In the genomic region with DNA sequence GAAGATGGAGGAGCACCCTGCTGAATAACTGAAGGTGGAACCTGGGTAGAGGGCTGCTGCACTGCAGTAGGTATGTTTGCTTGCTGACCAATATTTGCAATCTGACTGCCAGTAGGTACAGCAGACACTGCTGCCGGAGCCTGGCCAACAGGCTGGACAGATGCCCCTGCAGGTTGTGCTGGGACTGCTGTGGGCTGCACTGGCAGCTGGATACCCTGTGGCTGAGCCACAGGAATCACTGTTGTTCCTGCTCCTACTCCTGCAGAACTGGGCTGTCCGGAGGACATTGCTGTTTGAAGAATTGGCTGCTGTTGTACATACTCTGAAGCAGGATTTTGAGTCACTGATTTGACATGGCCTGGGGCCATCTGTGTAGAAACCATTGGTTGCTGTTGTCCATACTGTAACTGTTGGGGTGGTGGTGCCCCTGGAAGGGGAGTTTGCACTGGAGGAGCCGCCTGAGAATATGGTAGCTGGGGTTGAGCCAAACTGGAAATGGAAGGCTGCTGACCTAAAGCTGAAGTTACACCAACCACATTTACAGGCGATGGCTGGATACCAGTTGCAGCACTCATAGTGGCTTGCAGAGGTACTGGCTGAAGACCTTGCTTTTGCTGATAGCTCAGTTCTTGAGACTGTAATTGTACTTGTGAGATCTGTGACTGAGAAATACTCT, we compare ENCODE assay signal across 9 cellular contexts. TPM values are rescaled to one million over a fixed set of nuclear protein-coding genes. Genes with fewer than 3 reads are reported as not detected.
DNase-seq lines count a peak whose midpoint lies in the region; ATAC-seq and TF ChIP-seq lines count a peak whose summit lies in the region.
"Had no signal": no experiment of that assay in that cellular context is flagged by ENCODE, and none has a peak within 500 bp of the region (broad histone marks: within the 10 kb centered on the region; RNA-seq: fewer than 3 reads in every experiment).

No MANE protein-coding gene starts in this region.

- peak overlapping the region; percentile 91 for H3K4me3 Mint-ChIP-seq in glutamatergic neuron (ENCODE audit: unreplicated experiment)

- H3K27ac Mint-ChIP-seq in glutamatergic neuron (ENCODE audit: unreplicated experiment), result peak overlapping the region; percentile 55

- H3K4me1 ChIP-seq in tibial artery, result peaks cover 0 to 62% (median 27%) of the 10 kb centered on the region in 4 donors

- no peaks in the 10 kb centered on the region for H3K9me3 ChIP-seq in tibial artery
- H3K9me3 ChIP-seq: left lung had no signal

- H3K27me3 Mint-ChIP-seq in glutamatergic neuron (ENCODE audit: unreplicated experiment), result peaks cover 9% of the 10 kb centered on the region

- no peaks in the 10 kb centered on the region for H3K36me3 ChIP-seq in tibial artery
- H3K36me3 ChIP-seq: left lung had no signal

- H3K36me3 Mint-ChIP-seq in glutamatergic neuron (ENCODE audit: unreplicated experiment), result no peaks in the 10 kb centered on the region

- intact Hi-C loops in tibial artery (cut with DNase I; ENCODE audit: low total_unique reads), result loop anchor here (10.0 kb wide), 3 partner anchors 89 to 331 kb away; no protein-coding TSS in a partner anchor

- H3K4me1 Mint-ChIP-seq in glutamatergic neuron (ENCODE audit: low read depth, unreplicated experiment), result peaks cover 43% of the 10 kb centered on the region

- TF ChIP-seq CTCF in GM12864 (IDR thresholded peaks at IDR 0.05; ENCODE audit: low read depth, low read length, missing control alignments), result peak; percentile 60
- peak; percentile 59 for TF ChIP-seq CTCF in glutamatergic neuron (IDR thresholded peaks at IDR 0.05; ENCODE audit: partially characterized antibody, unreplicated experiment)
- peak; percentile 53 for TF ChIP-seq CTCF in tibial artery (IDR thresholded peaks at IDR 0.05)

- DNase-seq in AG08395 (ENCODE audit: low spot score) (peak; percentile 15), GM12864 (ENCODE audit: low read depth) (no peak), SK-N-DZ (ENCODE audit: low spot score) (peak; percentile 54), glutamatergic neuron (peak; percentile 40), tibial artery (no peak)

- peak overlapping the region; percentile 98 for H3K27ac ChIP-seq in tibial artery
- H3K27ac ChIP-seq: left lung had no signal

- H3K4me3 ChIP-seq in GM12864 (ENCODE audit: low read depth, low read length) (no peak overlapping the region), tibial artery (peak overlapping the region; percentile 87 to 98)
- H3K4me3 ChIP-seq: left lung had no signal

- no peaks in the 10 kb centered on the region for H3K27me3 ChIP-seq in tibial artery

- ATAC-seq in GM21360 (IDR thresholded peaks at IDR 0.05; ENCODE audit: unreplicated experiment) (no peak), HG03520 (IDR thresholded peaks at IDR 0.05; ENCODE audit: unreplicated experiment) (no peak), HG02759 (IDR thresholded peaks at IDR 0.05; ENCODE audit: unreplicated experiment) (no peak)
- ATAC-seq: left lung had no signal

- peaks cover 16% of the 10 kb centered on the region for H3K9me3 Mint-ChIP-seq in glutamatergic neuron (ENCODE audit: unreplicated experiment)

RNA-seq across cellular contexts. Expression of gene TSC22D1, which starts 2.2 kb away (rescaled TPM):
- polyA plus RNA-seq in SK-N-DZ (2014; cell fraction: cytosol; rRNA removed), result 56.3 and 59.9 TPM in 2 replicates
- polyA plus RNA-seq in SK-N-DZ (2014; cell fraction: nucleus; rRNA removed), result 31.3 and 41.3 TPM in 2 replicates
- 111 TPM for total RNA-seq in glutamatergic neuron (ENCODE audit: unreplicated experiment)

Comparison
In these comparisons a context has a peak if more than half of its experiments do, and no peak if none do; other contexts are left out.
1. DNase-seq: peak in AG08395 (single experiment), SK-N-DZ (single experiment) and glutamatergic neuron (single experiment); none in GM12864 (single experiment) and tibial artery (0 of 2).
2. Peak in every context shown above with its lines, with median percentiles within 50 percentile points of each other: CTCF ChIP-seq.